In genomic region chr3:18847583-18848197, GRCh38 we compare ENCODE assay signal across 8 cellular contexts.
DNase-seq lines count a peak whose midpoint lies in the region; ATAC-seq lines count a peak whose summit lies in the region.

No MANE protein-coding gene starts in this region.

- ATAC-seq in HG02623 (IDR thresholded peaks at IDR 0.05; ENCODE audit: unreplicated experiment): peak; percentile 63
- no peak for ATAC-seq in GM18909 (IDR thresholded peaks at IDR 0.05; ENCODE audit: poor library complexity, unreplicated experiment)

- DNase-seq in NCI-H345 (lab: John Stamatoyannopoulos, UW) (peak; percentile 11), NCI-H345 treated with DMSO at 0.1 percent for 48 hours (lab: John Stamatoyannopoulos, UW; ENCODE audit: unreplicated experiment) (no peak), SK-N-DZ (ENCODE audit: low spot score) (peak; percentile 13), pons (ENCODE audit: low spot score) (peak; percentile 8), NK-92 (lab: John Stamatoyannopoulos, UW; ENCODE audit: unreplicated experiment) (no peak), NCI-H187 treated with DMSO at 0.1 percent for 48 hours (lab: John Stamatoyannopoulos, UW) (no peak)

Comparison
In these comparisons a context has a peak if more than half of its experiments do, and no peak if none do; other contexts are left out.
1. DNase-seq: peak in NCI-H345 (single experiment), SK-N-DZ (single experiment) and pons (single experiment); none in NCI-H345 treated with DMSO at 0.1 percent for 48 hours (single experiment), NK-92 (single experiment) and NCI-H187 treated with DMSO at 0.1 percent for 48 hours (single experiment).